ENCODE assay signal across 8 cellular contexts in the genomic region with DNA sequence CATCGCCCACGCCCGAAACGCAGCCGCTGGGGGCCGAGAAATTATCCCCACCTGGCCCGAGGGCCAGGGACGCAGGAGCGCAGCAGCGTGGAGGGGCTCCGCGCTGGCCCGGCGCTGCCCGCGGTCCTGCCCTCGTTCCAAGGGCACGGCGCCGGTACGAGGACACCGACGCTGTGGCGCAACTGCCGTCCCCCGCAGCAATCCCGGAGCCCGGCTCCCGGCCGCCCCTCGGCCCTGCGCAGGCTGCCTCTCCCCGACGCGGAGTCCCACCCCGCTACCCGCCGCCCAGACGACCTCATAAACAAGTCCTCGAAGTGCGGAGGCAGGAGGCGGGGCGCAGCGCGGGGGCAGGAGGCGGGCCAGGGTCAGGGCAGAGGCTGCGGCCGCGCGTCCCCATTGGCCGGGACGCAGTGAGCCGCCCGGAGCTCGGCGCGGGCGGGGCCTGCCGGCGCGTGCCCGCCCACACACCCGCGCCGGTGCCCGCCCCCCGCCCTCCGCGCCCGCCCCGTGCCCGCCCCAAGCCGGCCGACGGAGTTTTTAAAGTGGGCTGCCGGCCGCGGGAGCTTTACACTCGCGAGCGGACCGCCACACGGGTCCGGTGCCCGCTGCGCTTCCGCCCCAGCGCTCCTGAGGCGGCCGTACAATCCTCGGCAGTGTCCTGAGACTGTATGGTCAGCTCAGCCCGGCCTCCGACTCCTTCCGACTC. TPM values are rescaled to one million over a fixed set of nuclear protein-coding genes. Genes with fewer than 3 reads are reported as not detected.
DNase-seq lines count a peak whose midpoint lies in the region; ATAC-seq and TF ChIP-seq lines count a peak whose summit lies in the region.

A gene (plus strand): TSS at position 568 of the 706 bp plus-strand sequence. CDS start 505 bp downstream, outside the sequence.

- DNase-seq in DMS79 treated with DMSO at 0.1 percent for 48 hours (lab: John Stamatoyannopoulos, UW) (peak; percentile 21), Kasumi-1 (lab: John Stamatoyannopoulos, UW) (peak; percentile 30 to 64), amygdala (lab: John Stamatoyannopoulos, UW) (peak in 47 of 56 donors; percentile 28 to 85 (median 63)), left cardiac atrium (peak; percentile 97), progenitor cell of endocrine pancreas (ENCODE audit: low spot score, unreplicated experiment) (peak; percentile 72), type B pancreatic cell (ENCODE audit: extremely low spot score, unreplicated experiment) (peak; percentile 82)

- H3K27ac Mint-ChIP-seq in progenitor cell of endocrine pancreas (peak within 1 kb of the TSS; percentile 63), type B pancreatic cell (peak within 1 kb of the TSS; percentile 92)

- TF ChIP-seq CTCF in progenitor cell of endocrine pancreas (IDR thresholded peaks at IDR 0.05; ENCODE audit: unreplicated experiment) (no peak), type B pancreatic cell (conservative IDR thresholded peaks at IDR 0.05) (no peak)

- intact Hi-C loops in T-helper 2 cell treated with Interferon-gamma antibody and Interleukin-4, amounts not matched to agents 100 ng/mL and 5 ng/mL, for 36 hours (cut with micrococcal nuclease), result loop anchor here (2.0 to 5.0 kb wide), 8 partner anchors 55 to 1485 kb away; a partner anchor contains a TSS
- intact Hi-C loops in left cardiac atrium (cut with DNase I), result loop anchor here (5.0 to 10.0 kb wide), 4 partner anchors 68 to 235 kb away; no protein-coding TSS in a partner anchor

- H3K27me3 Mint-ChIP-seq in progenitor cell of endocrine pancreas (peaks cover 88% of the 10 kb centered on the region), type B pancreatic cell (peaks cover 88% of the 10 kb centered on the region)

- no peaks in the 10 kb centered on the region for H3K36me3 Mint-ChIP-seq in progenitor cell of endocrine pancreas (ENCODE audit: insufficient read depth)
- no peaks in the 10 kb centered on the region for H3K36me3 Mint-ChIP-seq in type B pancreatic cell

- peak within 1 kb of the TSS; percentile 90 for H3K4me3 Mint-ChIP-seq in progenitor cell of endocrine pancreas (ENCODE audit: low read depth)
- peak within 1 kb of the TSS; percentile 97 for H3K4me3 Mint-ChIP-seq in type B pancreatic cell

- H3K9me3 Mint-ChIP-seq in progenitor cell of endocrine pancreas (ENCODE audit: low read depth), result no peaks in the 10 kb centered on the region
- H3K9me3 Mint-ChIP-seq in type B pancreatic cell, result no peaks in the 10 kb centered on the region

- ATAC-seq in GM21737 (IDR thresholded peaks at IDR 0.05; ENCODE audit: unreplicated experiment), result peak; percentile 87
- peak; percentile 87 for ATAC-seq in left cardiac atrium

- H3K4me1 Mint-ChIP-seq in progenitor cell of endocrine pancreas (ENCODE audit: low read depth), result peaks cover 23% of the 10 kb centered on the region
- H3K4me1 Mint-ChIP-seq in type B pancreatic cell (ENCODE audit: unreplicated experiment), result peaks cover 8% of the 10 kb centered on the region

RNA-seq across cellular contexts. Expression of the gene that starts here (rescaled TPM):
- total RNA-seq in T-helper 2 cell treated with Interferon-gamma antibody and Interleukin-4, amounts not matched to agents 100 ng/mL and 5 ng/mL, for 36 hours, result 21.1 and 28.2 TPM in 2 replicates
- total RNA-seq in left cardiac atrium (100 to 1,000 TPM; 262 to 377 TPM), progenitor cell of endocrine pancreas (5.1 and 5.9 TPM in 2 replicates), type B pancreatic cell (ENCODE audit: low replicate concordance) (59.8 and 362 TPM in 2 replicates)

Comparison
In these comparisons a context has a peak if more than half of its experiments do, and no peak if none do; other contexts are left out.
1. Peak in every context shown above with its lines: DNase-seq and ATAC-seq.
2. DNase-seq: peak in every context shown above with its lines; median percentile 97 in left cardiac atrium; 82 in type B pancreatic cell; 72 in progenitor cell of endocrine pancreas; 63 in amygdala; 47 in Kasumi-1; 21 in DMS79 treated with DMSO at 0.1 percent for 48 hours.